ENCODE assay signal across 2 cellular contexts in genomic region chr1:246527402-246528088, GRCh38.
TF ChIP-seq lines count a peak whose summit lies in the region.

No MANE protein-coding gene starts in this region.

TF ChIP-seq in SK-N-SH treated with all-trans-retinoic acid at 6 μM for 48 hours, 23 proteins besides CTCF, POLR2A, EP300 and RAD21 (continued from another document):
- TF ChIP-seq PATZ1 (CRISPR knock-in tag; IDR thresholded peaks at IDR 0.05; ENCODE audit: borderline replicate concordance), result no peak
- TF ChIP-seq PPARA (CRISPR knock-in tag; IDR thresholded peaks at IDR 0.05; ENCODE audit: borderline replicate concordance), result no peak
- TF ChIP-seq TOX (CRISPR knock-in tag; IDR thresholded peaks at IDR 0.05; ENCODE audit: borderline replicate concordance), result no peak
- no peak for TF ChIP-seq RARB (CRISPR knock-in tag; IDR thresholded peaks at IDR 0.05)
- no peak for TF ChIP-seq OSR1 (CRISPR knock-in tag; IDR thresholded peaks at IDR 0.05)
- no peak for TF ChIP-seq ARNTL (CRISPR knock-in tag; IDR thresholded peaks at IDR 0.05; ENCODE audit: borderline replicate concordance, low read depth)
- TF ChIP-seq ZNF8 (CRISPR knock-in tag; IDR thresholded peaks at IDR 0.05), result no peak
- TF ChIP-seq CSRNP3 (CRISPR knock-in tag; IDR thresholded peaks at IDR 0.05), result no peak
- no peak for TF ChIP-seq TCF4 (CRISPR knock-in tag; IDR thresholded peaks at IDR 0.05; ENCODE audit: borderline replicate concordance)
- TF ChIP-seq ESRRG (CRISPR knock-in tag; IDR thresholded peaks at IDR 0.05), result no peak
- no peak for TF ChIP-seq GLIS3 (CRISPR knock-in tag; IDR thresholded peaks at IDR 0.05)
- TF ChIP-seq ISL1 (CRISPR knock-in tag; IDR thresholded peaks at IDR 0.05), result no peak
- TF ChIP-seq CREB5 (CRISPR knock-in tag; IDR thresholded peaks at IDR 0.05; ENCODE audit: low read depth), result no peak
- TF ChIP-seq BACH2 (CRISPR knock-in tag; IDR thresholded peaks at IDR 0.05; ENCODE audit: borderline replicate concordance), result no peak
- no peak for TF ChIP-seq ZFP30 (CRISPR knock-in tag; IDR thresholded peaks at IDR 0.05)
- no peak for TF ChIP-seq SNAI2 (CRISPR knock-in tag; IDR thresholded peaks at IDR 0.05)
- no peak for TF ChIP-seq ZC3H10 (CRISPR knock-in tag; IDR thresholded peaks at IDR 0.05)
- no peak for TF ChIP-seq ZNF70 (CRISPR knock-in tag; IDR thresholded peaks at IDR 0.05)

TF ChIP-seq in WTC11, 78 proteins besides CTCF, POLR2A, EP300 and RAD21 (continued from another document):
- TF ChIP-seq AFF4 (CRISPR knock-in tag; IDR thresholded peaks at IDR 0.05; ENCODE audit: borderline replicate concordance) (no peak), FOXP1 (CRISPR knock-in tag; IDR thresholded peaks at IDR 0.05; ENCODE audit: borderline replicate concordance) (no peak), MLX (CRISPR knock-in tag; IDR thresholded peaks at IDR 0.05) (no peak), SP1 (CRISPR knock-in tag; conservative IDR thresholded peaks at IDR 0.05) (no peak), NR1H2 (CRISPR knock-in tag; IDR thresholded peaks at IDR 0.05) (no peak), CDX4 (CRISPR knock-in tag; IDR thresholded peaks at IDR 0.05; ENCODE audit: borderline replicate concordance) (no peak)
